In genomic region chr15:87564666-87565065, GRCh38 we compare ENCODE assay signal across 18 cellular contexts.
DNase-seq lines count a peak whose midpoint lies in the region; ATAC-seq and TF ChIP-seq lines count a peak whose summit lies in the region.
"Had no signal": no experiment of that assay in that cellular context is flagged by ENCODE, and none has a peak within 500 bp of the region (broad histone marks: within the 10 kb centered on the region; RNA-seq: fewer than 3 reads in every experiment).

No MANE protein-coding gene starts in this region.

- peaks cover 3% of the 10 kb centered on the region for H3K9me3 Mint-ChIP-seq in stimulated activated memory B cell treated with anti-CD40 and anti-IgM and Interleukin-4, amounts not matched to agents 10 μg/mL and 1 μg/mL and 100 μg/mL, for 72 hours
- peaks cover 4% of the 10 kb centered on the region for H3K9me3 Mint-ChIP-seq in mesothelial cell of epicardium

- peaks cover 5% of the 10 kb centered on the region for H3K4me1 Mint-ChIP-seq in stimulated activated memory B cell treated with anti-CD40 and anti-IgM and Interleukin-4, amounts not matched to agents 10 μg/mL and 1 μg/mL and 100 μg/mL, for 72 hours
- peaks cover 4% of the 10 kb centered on the region for H3K4me1 Mint-ChIP-seq in mesothelial cell of epicardium

- H3K27ac Mint-ChIP-seq in stimulated activated memory B cell treated with anti-CD40 and anti-IgM and Interleukin-4, amounts not matched to agents 10 μg/mL and 1 μg/mL and 100 μg/mL, for 72 hours: no peak overlapping the region
- no peak overlapping the region for H3K27ac Mint-ChIP-seq in mesothelial cell of epicardium
- H3K27ac Mint-ChIP-seq: CD8-positive, alpha-beta memory T cell; H9 had no signal

- no peaks in the 10 kb centered on the region for H3K9me2 ChIP-seq in neural cell (ENCODE audit: insufficient read depth, low read length)

- TF ChIP-seq CTCF in neural cell (IDR thresholded peaks at IDR 0.05; ENCODE audit: poor library complexity, severe bottlenecking): no peak
- no peak for TF ChIP-seq CTCF in mesothelial cell of epicardium (IDR thresholded peaks at IDR 0.05; ENCODE audit: unreplicated experiment)

- H3K36me3 Mint-ChIP-seq in stimulated activated memory B cell treated with anti-CD40 and anti-IgM and Interleukin-4, amounts not matched to agents 10 μg/mL and 1 μg/mL and 100 μg/mL, for 72 hours: no peaks in the 10 kb centered on the region
- no peaks in the 10 kb centered on the region for H3K36me3 Mint-ChIP-seq in mesothelial cell of epicardium
- H3K36me3 Mint-ChIP-seq: CD8-positive, alpha-beta memory T cell had no signal

- ATAC-seq in stimulated activated memory B cell treated with anti-CD40 and anti-IgM and Interleukin-4, amounts not matched to agents 10 μg/mL and 1 μg/mL and 100 μg/mL, for 72 hours: peak; percentile 34

- H3K36me3 ChIP-seq in neural cell (ENCODE audit: insufficient read depth, low read length): no peaks in the 10 kb centered on the region
- H3K36me3 ChIP-seq: BLaER1 had no signal

- H3F3A ChIP-seq in neural cell (ENCODE audit: insufficient read depth, low read length, poor library complexity, severe bottlenecking): peaks cover 6% of the 10 kb centered on the region

- no peak overlapping the region for H3K4me3 Mint-ChIP-seq in stimulated activated memory B cell treated with anti-CD40 and anti-IgM and Interleukin-4, amounts not matched to agents 10 μg/mL and 1 μg/mL and 100 μg/mL, for 72 hours
- H3K4me3 Mint-ChIP-seq in mesothelial cell of epicardium: no peak overlapping the region
- H3K4me3 Mint-ChIP-seq: CD8-positive, alpha-beta memory T cell; H9 had no signal

- H3K27ac ChIP-seq in neural cell (ENCODE audit: low read length): peak overlapping the region; percentile 75
- H3K27ac ChIP-seq: BLaER1 had no signal

- H3K9ac ChIP-seq in neural cell (ENCODE audit: low read length): peak overlapping the region; percentile 11
- H3K9ac ChIP-seq: BLaER1 had no signal

- no peaks in the 10 kb centered on the region for H3K79me2 ChIP-seq in neural cell (replicated peaks; ENCODE audit: insufficient read depth, low read length)

- no peaks in the 10 kb centered on the region for H4K20me1 ChIP-seq in neural cell (ENCODE audit: insufficient read depth)
- H4K20me1 ChIP-seq: BLaER1 had no signal

- no peaks in the 10 kb centered on the region for H3K9me3 ChIP-seq in neural cell (ENCODE audit: low read length)
- H3K9me3 ChIP-seq: BLaER1 had no signal

- H2AFZ ChIP-seq in neural cell (ENCODE audit: low read depth, low read length): no peak overlapping the region

- no peaks in the 10 kb centered on the region for H3K27me3 Mint-ChIP-seq in stimulated activated memory B cell treated with anti-CD40 and anti-IgM and Interleukin-4, amounts not matched to agents 10 μg/mL and 1 μg/mL and 100 μg/mL, for 72 hours
- peaks cover 20% of the 10 kb centered on the region for H3K27me3 Mint-ChIP-seq in mesothelial cell of epicardium (ENCODE audit: low read depth)

- no peak overlapping the region for H3K4me2 ChIP-seq in neural cell (ENCODE audit: low read length)
- H3K4me2 ChIP-seq: BLaER1 had no signal

- no peaks in the 10 kb centered on the region for H3K27me3 ChIP-seq in neural cell (ENCODE audit: insufficient read depth, low read depth, low read length)
- H3K27me3 ChIP-seq: BLaER1 had no signal

- peak; percentile 99 for TF ChIP-seq EP300 in neural cell (conservative IDR thresholded peaks at IDR 0.05; ENCODE audit: poor library complexity, severe bottlenecking)

- DNase-seq in NCI-H2171 treated with DMSO at 0.1 percent for 48 hours (lab: John Stamatoyannopoulos, UW): peak; percentile 15
- no peak for DNase-seq in NCI-H2171 (lab: John Stamatoyannopoulos, UW)
- peak; percentile 47 for DNase-seq in NCI-H1694 treated with DMSO at 0.1 percent for 48 hours (lab: John Stamatoyannopoulos, UW)
- no peak for DNase-seq in dermis blood vessel endothelial cell
- DNase-seq in mesothelial cell of epicardium (ENCODE audit: low spot score in 2 of 2, unreplicated experiment in 2 of 2): no peak
- DNase-seq: 8988T; AML-193; Calu3; CD8-positive, alpha-beta memory T cell; DMS153; DND-41; GDM1; GOT3; H9; IMR-90 had no signal

- peak; percentile 30 for TF ChIP-seq RAD21 in neural cell (conservative IDR thresholded peaks at IDR 0.05)

- H3K4me3 ChIP-seq in neural cell (ENCODE audit: low read length): peak overlapping the region; percentile 22
- H3K4me3 ChIP-seq: BLaER1 had no signal

TF ChIP-seq in neural cell, 6 proteins besides CTCF, POLR2A, EP300 and RAD21:
- TF ChIP-seq POLR2AphosphoS5 (IDR thresholded peaks at IDR 0.05) (peak; percentile 70), SMC3 (conservative IDR thresholded peaks at IDR 0.05; ENCODE audit: poor library complexity) (peak; percentile 50)
- TF ChIP-seq, protein P1, sequence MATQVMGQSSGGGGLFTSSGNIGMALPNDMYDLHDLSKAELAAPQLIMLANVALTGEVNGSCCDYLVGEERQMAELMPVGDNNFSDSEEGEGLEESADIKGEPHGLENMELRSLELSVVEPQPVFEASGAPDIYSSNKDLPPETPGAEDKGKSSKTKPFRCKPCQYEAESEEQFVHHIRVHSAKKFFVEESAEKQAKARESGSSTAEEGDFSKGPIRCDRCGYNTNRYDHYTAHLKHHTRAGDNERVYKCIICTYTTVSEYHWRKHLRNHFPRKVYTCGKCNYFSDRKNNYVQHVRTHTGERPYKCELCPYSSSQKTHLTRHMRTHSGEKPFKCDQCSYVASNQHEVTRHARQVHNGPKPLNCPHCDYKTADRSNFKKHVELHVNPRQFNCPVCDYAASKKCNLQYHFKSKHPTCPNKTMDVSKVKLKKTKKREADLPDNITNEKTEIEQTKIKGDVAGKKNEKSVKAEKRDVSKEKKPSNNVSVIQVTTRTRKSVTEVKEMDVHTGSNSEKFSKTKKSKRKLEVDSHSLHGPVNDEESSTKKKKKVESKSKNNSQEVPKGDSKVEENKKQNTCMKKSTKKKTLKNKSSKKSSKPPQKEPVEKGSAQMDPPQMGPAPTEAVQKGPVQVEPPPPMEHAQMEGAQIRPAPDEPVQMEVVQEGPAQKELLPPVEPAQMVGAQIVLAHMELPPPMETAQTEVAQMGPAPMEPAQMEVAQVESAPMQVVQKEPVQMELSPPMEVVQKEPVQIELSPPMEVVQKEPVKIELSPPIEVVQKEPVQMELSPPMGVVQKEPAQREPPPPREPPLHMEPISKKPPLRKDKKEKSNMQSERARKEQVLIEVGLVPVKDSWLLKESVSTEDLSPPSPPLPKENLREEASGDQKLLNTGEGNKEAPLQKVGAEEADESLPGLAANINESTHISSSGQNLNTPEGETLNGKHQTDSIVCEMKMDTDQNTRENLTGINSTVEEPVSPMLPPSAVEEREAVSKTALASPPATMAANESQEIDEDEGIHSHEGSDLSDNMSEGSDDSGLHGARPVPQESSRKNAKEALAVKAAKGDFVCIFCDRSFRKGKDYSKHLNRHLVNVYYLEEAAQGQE (IDR thresholded peaks at IDR 0.05; ENCODE audit: borderline replicate concordance): no peak

Comparison
In these comparisons a context has a peak if more than half of its experiments do, and no peak if none do; other contexts are left out.
1. DNase-seq: peak in NCI-H2171 treated with DMSO at 0.1 percent for 48 hours (single experiment) and NCI-H1694 treated with DMSO at 0.1 percent for 48 hours (single experiment); none in NCI-H2171 (single experiment), dermis blood vessel endothelial cell (single experiment) and mesothelial cell of epicardium (0 of 2).